8 cellular contexts compared by ENCODE assay signal in genomic region chr11:119402470-119402869, GRCh38. TPM values are rescaled to one million over a fixed set of nuclear protein-coding genes. Genes with fewer than 3 reads are reported as not detected.
"Had no signal": no experiment of that assay in that cellular context is flagged by ENCODE, and none has a peak within 500 bp of the region (broad histone marks: within the 10 kb centered on the region; RNA-seq: fewer than 3 reads in every experiment).

No MANE protein-coding gene starts in this region.

- H3K4me3 ChIP-seq: GM23338, HAP-1, K562 had no signal

- H3K4me1 ChIP-seq: HAP-1 had no signal

- H3K4me2 ChIP-seq: GM23338 had no signal

- H2AFZ ChIP-seq: GM23338 had no signal

- H3K4me3 Mint-ChIP-seq: GM23338, HFFc6 had no signal

- H3K9me3 ChIP-seq: HAP-1 had no signal

- ATAC-seq: GM23338, HCT116, K562 had no signal

- H3K27ac Mint-ChIP-seq: GM23338, HFFc6 had no signal

- DNase-seq: HFFc6 had no signal

- H3K36me3 ChIP-seq: HAP-1 had no signal

- H3K4me1 Mint-ChIP-seq: GM23338 had no signal

RNA-seq across cellular contexts. Expression of gene MFRP, which starts 56.0 kb away (rescaled TPM):
- total RNA-seq: H1, HFFc6, HT-29, IMR-90, K562 had no signal
